18 cellular contexts compared by ENCODE assay signal in the genomic region with DNA sequence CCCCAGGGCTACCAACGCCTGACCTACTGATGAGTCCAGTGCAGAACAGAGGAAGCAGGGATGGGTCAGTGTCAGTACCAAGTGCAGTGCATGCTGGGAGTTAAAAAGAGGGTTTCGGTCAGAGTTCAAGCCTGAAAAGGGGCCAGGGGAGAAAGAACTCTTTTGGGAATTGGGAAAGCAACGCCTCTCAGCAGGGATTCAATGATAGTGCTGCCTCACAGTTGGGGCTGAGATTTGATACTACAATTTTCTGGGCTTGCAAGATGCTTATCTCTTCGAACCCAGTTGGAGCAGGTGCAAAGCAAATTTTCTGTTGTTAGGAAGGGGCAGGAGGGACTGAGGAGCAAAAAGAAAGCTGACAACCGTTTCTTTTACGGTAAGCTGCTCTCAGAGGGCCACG.
A peak's percentile ranks its signal among the peaks of the same experiment; 100 is the strongest.
DNase-seq lines count a peak whose midpoint lies in the region.
"Had no signal": no experiment of that assay in that cellular context is flagged by ENCODE, and none has a peak within 500 bp of the region (broad histone marks: within the 10 kb centered on the region; RNA-seq: fewer than 3 reads in every experiment).

No MANE protein-coding gene starts in this region.

- DNase-seq in NCI-H1092 treated with DMSO at 0.1 percent for 48 hours (lab: John Stamatoyannopoulos, UW) = peak; percentile 82
- peak; percentile 91 for DNase-seq in NCI-H2107 treated with DMSO at 0.1 percent for 48 hours (lab: John Stamatoyannopoulos, UW; ENCODE audit: unreplicated experiment)
- DNase-seq in NCI-H69 (lab: John Stamatoyannopoulos, UW) = peak; percentile 96
- DNase-seq in retina = peak; percentile 57
- no peak for DNase-seq in T-helper 2 cell
- DNase-seq in NK-92 (lab: John Stamatoyannopoulos, UW; ENCODE audit: unreplicated experiment) = no peak
- DNase-seq in RKO (ENCODE audit: low spot score) = no peak
- DNase-seq: activated CD8-positive, alpha-beta T cell treated with anti-CD3 and anti-CD28 coated beads for 36 hours; activated naive CD4-positive, alpha-beta T cell treated with anti-CD3 and anti-CD28 coated beads, Interleukin-2, amount 10 ng/mL, durations not matched to agents 7 days and 5 days; activated T-cell treated with anti-CD3 and anti-CD28 coated beads, Interleukin-2, amount 50 U/mL, for 48 hours; AML-193; effector memory CD4-positive, alpha-beta T cell; GM23248; immature natural killer cell; NCI-H2029; SIG-M5; stimulated activated CD4-positive, alpha-beta T cell treated with anti-CD3 and anti-CD28 coated beads, Interleukin-4, amount 100 ng/mL, for 24 hours; upper lobe of left lung had no signal

Comparison
In these comparisons a context has a peak if more than half of its experiments do, and no peak if none do; other contexts are left out.
1. DNase-seq: peak in NCI-H1092 treated with DMSO at 0.1 percent for 48 hours (single experiment), NCI-H2107 treated with DMSO at 0.1 percent for 48 hours (single experiment), NCI-H69 (single experiment) and retina (single experiment); none in T-helper 2 cell (0 of 5), NK-92 (single experiment) and RKO (single experiment).